1 cellular context compared by ENCODE assay signal in genomic region chr12:124623344-124623885, GRCh38.
TF ChIP-seq lines count a peak whose summit lies in the region.

No MANE protein-coding gene starts in this region.

TF ChIP-seq in HCT116, 20 proteins besides CTCF, POLR2A, EP300 and RAD21:
- TF ChIP-seq ZBTB33 (IDR thresholded peaks at IDR 0.05; ENCODE audit: extremely low read depth, insufficient replicate concordance, low read length) (no peak), CEBPB (IDR thresholded peaks at IDR 0.05; ENCODE audit: low read depth) (no peak), SRF (IDR thresholded peaks at IDR 0.05; ENCODE audit: low read depth) (no peak), EZH2phosphoT487 (IDR thresholded peaks at IDR 0.05; ENCODE audit: borderline replicate concordance) (no peak), MAX (IDR thresholded peaks at IDR 0.05) (no peak), YY1 (IDR thresholded peaks at IDR 0.05; ENCODE audit: extremely low read depth, insufficient replicate concordance, low read depth, low read length) (peak; percentile 73), POLR2AphosphoS5 (IDR thresholded peaks at IDR 0.05; ENCODE audit: low read depth, low read length) (no peak)
